Comparison of ENCODE assay signal across 13 cellular contexts in the genomic region with DNA sequence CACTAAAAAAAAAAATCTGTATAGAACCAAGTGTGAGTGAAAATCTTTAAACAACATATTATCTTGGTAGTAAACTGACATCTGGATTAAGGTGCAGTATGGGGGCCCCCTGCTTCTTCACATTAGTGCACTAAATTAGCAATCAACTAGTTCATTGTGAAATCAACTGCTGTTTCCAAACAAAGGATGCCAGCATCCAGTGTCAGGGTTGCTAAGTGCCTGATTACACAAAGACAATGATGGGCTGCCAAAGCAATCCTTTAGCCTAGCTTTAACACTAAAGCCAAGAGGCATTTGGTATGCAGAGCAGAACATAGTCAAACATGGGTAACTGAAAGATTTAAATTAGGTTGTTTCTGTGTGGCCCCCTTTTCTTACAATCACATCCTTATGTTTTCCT.
DNase-seq lines count a peak whose midpoint lies in the region; ATAC-seq, FAIRE-seq and TF ChIP-seq lines count a peak whose summit lies in the region.
"Had no signal": no experiment of that assay in that cellular context is flagged by ENCODE, and none has a peak within 500 bp of the region (broad histone marks: within the 10 kb centered on the region; RNA-seq: fewer than 3 reads in every experiment).

No MANE protein-coding gene starts in this region.

- no peaks in the 10 kb centered on the region for H3K9me3 ChIP-seq in NT2/D1 (ENCODE audit: insufficient read depth, low read length)
- H3K9me3 ChIP-seq: HAP-1, vagina had no signal

- H3K36me3 ChIP-seq in NT2/D1 (ENCODE audit: insufficient read depth, insufficient read length, low read length): no peaks in the 10 kb centered on the region
- H3K36me3 ChIP-seq: HAP-1, vagina had no signal

- no peak for TF ChIP-seq POLR2A in H54 (IDR thresholded peaks at IDR 0.05; ENCODE audit: low read depth, low read length)

- H3K4me3 ChIP-seq in NT2/D1 (ENCODE audit: insufficient read length, low read depth) (no peak overlapping the region), fibroblast of the aortic adventitia (ENCODE audit: low read depth, low read length) (no peak overlapping the region)
- H3K4me3 ChIP-seq: HAP-1, vagina had no signal

- no peaks in the 10 kb centered on the region for H3K4me1 ChIP-seq in NT2/D1 (ENCODE audit: insufficient read depth, insufficient read length)
- H3K4me1 ChIP-seq: vagina had no signal

- ATAC-seq in GM19328 (IDR thresholded peaks at IDR 0.05; ENCODE audit: unreplicated experiment): no peak
- ATAC-seq: CD8-positive, alpha-beta T cell had no signal

- no peak for TF ChIP-seq CTCF in fibroblast of the aortic adventitia (IDR thresholded peaks at IDR 0.05; ENCODE audit: insufficient read depth, low read length)

- H3K9ac ChIP-seq in NT2/D1 (ENCODE audit: insufficient read length, low read depth): no peak overlapping the region

- DNase-seq in AG08395 (ENCODE audit: low spot score) (peak; percentile 9), H54 (ENCODE audit: insufficient read length, low spot score) (no peak), NT2/D1 (ENCODE audit: low read depth, low spot score) (peak; percentile 73), fibroblast of the aortic adventitia (ENCODE audit: low read depth) (peak; percentile 61), NCI-H2107 (lab: John Stamatoyannopoulos, UW) (no peak), T-helper 2 cell (no peak), GF-D8 (lab: John Stamatoyannopoulos, UW) (no peak)
- DNase-seq: activated naive CD8-positive, alpha-beta T cell treated with anti-CD3 and anti-CD28 coated beads for 36 hours; CD8-positive, alpha-beta T cell; NCI-H524 had no signal

- FAIRE-seq in H54 (lab: Jason Lieb, UNC): peak; percentile 81

- no peaks in the 10 kb centered on the region for H3K27me3 ChIP-seq in NT2/D1 (ENCODE audit: insufficient read depth, insufficient read length)
- H3K27me3 ChIP-seq: vagina had no signal

Comparison
In these comparisons a context has a peak if more than half of its experiments do, and no peak if none do; other contexts are left out.
1. DNase-seq: peak in AG08395 (single experiment), NT2/D1 (single experiment) and fibroblast of the aortic adventitia (single experiment); none in H54 (single experiment), NCI-H2107 (single experiment), T-helper 2 cell (0 of 5) and GF-D8 (single experiment).